In the genomic region with DNA sequence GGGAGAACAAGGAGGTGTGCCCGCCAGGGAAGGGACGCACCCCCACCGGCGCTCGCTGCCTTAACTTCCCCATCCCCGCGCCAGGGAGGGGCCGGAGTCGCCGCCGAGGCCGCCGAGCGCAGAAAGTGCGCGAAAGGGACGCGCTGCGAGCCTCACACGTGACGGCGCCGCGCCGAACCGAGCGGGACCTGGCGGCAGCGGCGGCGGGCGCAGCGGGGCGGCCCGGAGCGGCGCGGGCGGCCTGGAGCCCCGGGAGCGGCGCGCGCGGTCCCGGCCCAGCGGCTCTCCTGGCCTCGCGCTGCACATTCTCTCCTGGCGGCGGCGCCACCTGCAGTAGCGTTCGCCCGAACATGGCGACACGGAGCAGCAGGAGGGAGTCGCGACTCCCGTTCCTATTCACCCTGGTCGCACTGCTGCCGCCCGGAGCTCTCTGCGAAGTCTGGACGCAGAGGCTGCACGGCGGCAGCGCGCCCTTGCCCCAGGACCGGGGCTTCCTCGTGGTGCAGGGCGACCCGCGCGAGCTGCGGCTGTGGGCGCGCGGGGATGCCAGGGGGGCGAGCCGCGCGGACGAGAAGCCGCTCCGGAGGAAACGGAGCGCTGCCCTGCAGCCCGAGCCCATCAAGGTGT, we compare ENCODE assay signal across 1 cellular context.
TF ChIP-seq lines count a peak whose summit lies in the region.

Gene SORL1 (plus strand): TSS at position 333 of the 627 bp plus-strand sequence. CDS start 18 bp downstream, at position 351.

TF ChIP-seq in WTC11, 78 proteins besides CTCF, POLR2A, EP300 and RAD21 (continued from another document and continues in another):
- TF ChIP-seq AR (CRISPR knock-in tag; IDR thresholded peaks at IDR 0.05) (no peak), MLX (CRISPR knock-in tag; IDR thresholded peaks at IDR 0.05) (no peak; the same call in 1 of the 2 replicates), ZNF416 (CRISPR knock-in tag; IDR thresholded peaks at IDR 0.05) (no peak), NFYB (CRISPR knock-in tag; conservative IDR thresholded peaks at IDR 0.05; ENCODE audit: low read depth) (no peak), ZNF532 (CRISPR knock-in tag; IDR thresholded peaks at IDR 0.05; ENCODE audit: borderline replicate concordance) (no peak), ATF1 (CRISPR knock-in tag; IDR thresholded peaks at IDR 0.05) (no peak), TCF7 (CRISPR knock-in tag; IDR thresholded peaks at IDR 0.05; ENCODE audit: low read depth) (no peak), USF2 (CRISPR knock-in tag; IDR thresholded peaks at IDR 0.05) (peak; percentile 77), KAT7 (CRISPR knock-in tag; IDR thresholded peaks at IDR 0.05; ENCODE audit: borderline replicate concordance) (peak; percentile 90; the same call in 1 of the 2 replicates), STAT6 (CRISPR knock-in tag; conservative IDR thresholded peaks at IDR 0.05; ENCODE audit: low read depth) (no peak), ZNF232 (CRISPR knock-in tag; IDR thresholded peaks at IDR 0.05) (no peak), PRDM15 (CRISPR knock-in tag; IDR thresholded peaks at IDR 0.05) (no peak), ZNF425 (CRISPR knock-in tag; conservative IDR thresholded peaks at IDR 0.05) (no peak), FOXP1 (CRISPR knock-in tag; IDR thresholded peaks at IDR 0.05; ENCODE audit: borderline replicate concordance) (peak; percentile 70; the same call in 1 of the 2 replicates), JUN (CRISPR knock-in tag; IDR thresholded peaks at IDR 0.05) (no peak), TP53 (CRISPR knock-in tag; IDR thresholded peaks at IDR 0.05) (peak; percentile 75), RELA (CRISPR knock-in tag; IDR thresholded peaks at IDR 0.05; ENCODE audit: borderline replicate concordance) (peak; percentile 61; the same call in 1 of the 2 replicates), SMAD3 (CRISPR knock-in tag; IDR thresholded peaks at IDR 0.05; ENCODE audit: borderline replicate concordance) (no peak)
- TF ChIP-seq, protein P1, sequence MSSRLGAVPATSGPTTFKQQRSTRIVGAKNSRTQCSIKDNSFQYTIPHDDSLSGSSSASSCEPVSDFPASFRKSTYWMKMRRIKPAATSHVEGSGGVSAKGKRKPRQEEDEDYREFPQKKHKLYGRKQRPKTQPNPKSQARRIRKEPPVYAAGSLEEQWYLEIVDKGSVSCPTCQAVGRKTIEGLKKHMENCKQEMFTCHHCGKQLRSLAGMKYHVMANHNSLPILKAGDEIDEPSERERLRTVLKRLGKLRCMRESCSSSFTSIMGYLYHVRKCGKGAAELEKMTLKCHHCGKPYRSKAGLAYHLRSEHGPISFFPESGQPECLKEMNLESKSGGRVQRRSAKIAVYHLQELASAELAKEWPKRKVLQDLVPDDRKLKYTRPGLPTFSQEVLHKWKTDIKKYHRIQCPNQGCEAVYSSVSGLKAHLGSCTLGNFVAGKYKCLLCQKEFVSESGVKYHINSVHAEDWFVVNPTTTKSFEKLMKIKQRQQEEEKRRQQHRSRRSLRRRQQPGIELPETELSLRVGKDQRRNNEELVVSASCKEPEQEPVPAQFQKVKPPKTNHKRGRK (CRISPR knock-in tag; IDR thresholded peaks at IDR 0.05; ENCODE audit: borderline replicate concordance) = no peak
- TF ChIP-seq, protein P2, sequence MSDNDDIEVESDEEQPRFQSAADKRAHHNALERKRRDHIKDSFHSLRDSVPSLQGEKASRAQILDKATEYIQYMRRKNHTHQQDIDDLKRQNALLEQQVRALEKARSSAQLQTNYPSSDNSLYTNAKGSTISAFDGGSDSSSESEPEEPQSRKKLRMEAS (CRISPR knock-in tag; IDR thresholded peaks at IDR 0.05) = peak; percentile 48
- TF ChIP-seq, protein P3, sequence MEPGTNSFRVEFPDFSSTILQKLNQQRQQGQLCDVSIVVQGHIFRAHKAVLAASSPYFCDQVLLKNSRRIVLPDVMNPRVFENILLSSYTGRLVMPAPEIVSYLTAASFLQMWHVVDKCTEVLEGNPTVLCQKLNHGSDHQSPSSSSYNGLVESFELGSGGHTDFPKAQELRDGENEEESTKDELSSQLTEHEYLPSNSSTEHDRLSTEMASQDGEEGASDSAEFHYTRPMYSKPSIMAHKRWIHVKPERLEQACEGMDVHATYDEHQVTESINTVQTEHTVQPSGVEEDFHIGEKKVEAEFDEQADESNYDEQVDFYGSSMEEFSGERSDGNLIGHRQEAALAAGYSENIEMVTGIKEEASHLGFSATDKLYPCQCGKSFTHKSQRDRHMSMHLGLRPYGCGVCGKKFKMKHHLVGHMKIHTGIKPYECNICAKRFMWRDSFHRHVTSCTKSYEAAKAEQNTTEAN (CRISPR knock-in tag; IDR thresholded peaks at IDR 0.05) = no peak
- TF ChIP-seq, protein P4, sequence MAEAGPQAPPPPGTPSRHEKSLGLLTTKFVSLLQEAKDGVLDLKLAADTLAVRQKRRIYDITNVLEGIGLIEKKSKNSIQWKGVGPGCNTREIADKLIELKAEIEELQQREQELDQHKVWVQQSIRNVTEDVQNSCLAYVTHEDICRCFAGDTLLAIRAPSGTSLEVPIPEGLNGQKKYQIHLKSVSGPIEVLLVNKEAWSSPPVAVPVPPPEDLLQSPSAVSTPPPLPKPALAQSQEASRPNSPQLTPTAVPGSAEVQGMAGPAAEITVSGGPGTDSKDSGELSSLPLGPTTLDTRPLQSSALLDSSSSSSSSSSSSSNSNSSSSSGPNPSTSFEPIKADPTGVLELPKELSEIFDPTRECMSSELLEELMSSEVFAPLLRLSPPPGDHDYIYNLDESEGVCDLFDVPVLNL (CRISPR knock-in tag; IDR thresholded peaks at IDR 0.05; ENCODE audit: borderline replicate concordance, low read depth) = no peak
